20 cellular contexts compared by ENCODE assay signal in genomic region chr19:3867971-3868769, GRCh38. TPM values are rescaled to one million over a fixed set of nuclear protein-coding genes. Genes with fewer than 3 reads are reported as not detected.
DNase-seq lines count a peak whose midpoint lies in the region; ATAC-seq, FAIRE-seq and TF ChIP-seq lines count a peak whose summit lies in the region.
"Had no signal": no experiment of that assay in that cellular context is flagged by ENCODE, and none has a peak within 500 bp of the region (broad histone marks: within the 10 kb centered on the region; RNA-seq: fewer than 3 reads in every experiment).

No MANE protein-coding gene starts in this region.

- H3K79me2 ChIP-seq in SK-N-SH (ENCODE audit: insufficient read depth) = no peaks in the 10 kb centered on the region
- no peaks in the 10 kb centered on the region for H3K79me2 ChIP-seq in HepG2 (ENCODE audit: insufficient read depth, low read length)

- H3K4me3 ChIP-seq in SK-N-SH (ENCODE audit: low read depth in 2 of 2, low read length in 1 of 2) (no peak overlapping the region), ectodermal cell (ENCODE audit: insufficient read depth, low read depth, low read length) (peak overlapping the region; percentile 43), HepG2 (replicated peaks in 1 of 3; ENCODE audit: insufficient read depth in 1 of 3, low read depth in 2 of 3, low read length in 3 of 3) (peak overlapping the region in 2 of 3 experiments; percentile 9 to 10; a peak in 2 of 6 replicates)
- H3K4me3 ChIP-seq: gastroesophageal sphincter, skin epidermis had no signal

- no TSS peak for BruUV-seq in HepG2 (replicated peaks; lab: Mats Ljungman, UMichigan)

- no peaks in the 10 kb centered on the region for H3K9me2 ChIP-seq in SK-N-SH

- H3K4me3 Mint-ChIP-seq in stimulated activated effector memory CD8-positive, alpha-beta T cell treated with anti-CD3 and anti-CD28 coated beads, Interleukin-12 subunit alpha, Interleukin-12 subunit beta, amount 100 ng/mL, for 72 hours = peak overlapping the region; percentile 17
- H3K4me3 Mint-ChIP-seq in activated CD8-positive, alpha-beta memory T cell treated with anti-CD3 and anti-CD28 coated beads, Interleukin-2, amount 10 ng/mL, durations not matched to agents 7 days and 5 days = no peak overlapping the region

- H3F3A ChIP-seq in SK-N-SH (replicated peaks; ENCODE audit: insufficient read depth) = no peaks in the 10 kb centered on the region

- H3K4me2 ChIP-seq in SK-N-SH = no peak overlapping the region
- H3K4me2 ChIP-seq in HepG2 (ENCODE audit: low read depth, low read length) = no peak overlapping the region; the same call in 1 of the 2 replicates

- POLR2A ChIA-PET in SK-N-SH (lab: Yijun Ruan, JAX) = no interaction called here
- POLR2A ChIA-PET in HepG2 (lab: Yijun Ruan, JAX) = no interaction called here

- H4K20me1 ChIP-seq in SK-N-SH (ENCODE audit: insufficient read depth) (no peaks in the 10 kb centered on the region), HepG2 (ENCODE audit: insufficient read depth, low read length) (no peaks in the 10 kb centered on the region)

- no peaks in the 10 kb centered on the region; a peak in 1 of 4 replicates for H3K4me1 ChIP-seq in SK-N-SH (ENCODE audit: control insufficient read depth in 1 of 2, insufficient read depth in 2 of 2, low read depth in 1 of 2, low read length in 1 of 2)
- peaks cover 10% of the 10 kb centered on the region for H3K4me1 ChIP-seq in ectodermal cell (ENCODE audit: control insufficient read depth, insufficient read depth, low read length)
- H3K4me1 ChIP-seq in HepG2 (ENCODE audit: insufficient read depth, low read length) = peaks cover 7% of the 10 kb centered on the region

- H3K27ac Mint-ChIP-seq in stimulated activated effector memory CD8-positive, alpha-beta T cell treated with anti-CD3 and anti-CD28 coated beads, Interleukin-12 subunit alpha, Interleukin-12 subunit beta, amount 100 ng/mL, for 72 hours = no peak overlapping the region
- no peak overlapping the region for H3K27ac Mint-ChIP-seq in activated CD8-positive, alpha-beta memory T cell treated with anti-CD3 and anti-CD28 coated beads, Interleukin-2, amount 10 ng/mL, durations not matched to agents 7 days and 5 days
- H3K27ac Mint-ChIP-seq: activated T-helper 2 cell treated with anti-CD3 and anti-CD28 coated beads, Interferon-gamma antibody, Interleukin-2, Interleukin-4, amounts not matched to agents 10 μg/mL and 5 μg/mL and 100 μg/mL, durations not matched to agents 14 hours and 24 hours and 36 hours had no signal

- no peak for TF ChIP-seq CTCF in SK-N-SH (IDR thresholded peaks at IDR 0.05)
- TF ChIP-seq CTCF in HepG2 (CRISPR knock-in tag; IDR thresholded peaks at IDR 0.05) = no peak

- no peak for TF ChIP-seq EP300 in SK-N-SH (IDR thresholded peaks at IDR 0.05; ENCODE audit: borderline replicate concordance in 1 of 2, low read depth in 1 of 2, low read length in 1 of 2)
- TF ChIP-seq EP300 in HepG2 (IDR thresholded peaks at IDR 0.05; ENCODE audit: low read depth in 2 of 2, low read length in 2 of 2) = no peak
- no peak for TF ChIP-seq EP300 in HepG2 (CRISPR knock-in tag; IDR thresholded peaks at IDR 0.05; ENCODE audit: borderline replicate concordance)

- intact Hi-C loops in HepG2 (cut with micrococcal nuclease; ENCODE audit: unreplicated experiment) = no loop called here

- no peak overlapping the region for H3K9ac ChIP-seq in SK-N-SH
- no peak overlapping the region for H3K9ac ChIP-seq in HepG2 (ENCODE audit: insufficient read depth, low read depth, low read length)

- CTCF ChIA-PET in SK-N-SH (lab: Yijun Ruan, JAX) (no interaction called here), HepG2 (lab: Yijun Ruan, JAX; ENCODE audit: low intra/inter-chr PET ratio, low total read pairs) (no interaction called here)
- CTCF ChIA-PET in activated CD8-positive, alpha-beta memory T cell treated with anti-CD3 and anti-CD28 coated beads, Interleukin-2, amount 10 ng/mL, durations not matched to agents 7 days and 5 days (lab: Charles Lee) = interaction anchor here (1.0 kb wide), 1 partner anchor 120 kb away, joined by 3 read pairs; no protein-coding TSS in a partner anchor

- in situ Hi-C loops in HepG2 (cut with HindIII; ENCODE audit: extremely low pct_ligation_motif_present, low pct_unique_long_range_greater_than_20kb) = loop anchor here (25.0 kb wide), 1 partner anchor 344 kb away; no protein-coding TSS in a partner anchor

- H3K9me3 ChIP-seq in SK-N-SH (no peaks in the 10 kb centered on the region), ectodermal cell (ENCODE audit: control insufficient read depth, low read length) (peaks cover 3% of the 10 kb centered on the region), HepG2 (ENCODE audit: low read length) (no peaks in the 10 kb centered on the region)

- peaks cover 43% of the 10 kb centered on the region for H3K27me3 Mint-ChIP-seq in activated CD8-positive, alpha-beta memory T cell treated with anti-CD3 and anti-CD28 coated beads, Interleukin-2, amount 10 ng/mL, durations not matched to agents 7 days and 5 days

- TF ChIP-seq RAD21 in SK-N-SH (IDR thresholded peaks at IDR 0.05; ENCODE audit: low read length) = no peak
- no peak for TF ChIP-seq RAD21 in HepG2 (CRISPR knock-in tag; IDR thresholded peaks at IDR 0.05)

- ATAC-seq in SK-N-SH treated with all-trans-retinoic acid at 6 μM for 48 hours = no peak
- no peak; the same call in 2 of the 3 replicates for ATAC-seq in HepG2
- ATAC-seq in stimulated activated effector memory CD8-positive, alpha-beta T cell treated with anti-CD3 and anti-CD28 coated beads, Interleukin-12 subunit alpha, Interleukin-12 subunit beta, amount 100 ng/mL, for 72 hours = no peak
- no peak for ATAC-seq in activated CD8-positive, alpha-beta memory T cell treated with anti-CD3 and anti-CD28 coated beads, Interleukin-2, amount 10 ng/mL, durations not matched to agents 7 days and 5 days
- ATAC-seq: gastroesophageal sphincter had no signal

- TF ChIP-seq POLR2A in HepG2 (IDR thresholded peaks at IDR 0.05; ENCODE audit: insufficient read depth in 1 of 2, low read depth in 2 of 2, low read length in 2 of 2) = no peak

- no peaks in the 10 kb centered on the region for H3K36me3 ChIP-seq in SK-N-SH (replicated peaks in 1 of 2; ENCODE audit: control insufficient read depth in 1 of 2, insufficient read depth in 2 of 2, low read length in 1 of 2)
- H3K36me3 ChIP-seq in ectodermal cell (ENCODE audit: control insufficient read depth, insufficient read depth, low read length) = no peaks in the 10 kb centered on the region
- no peaks in the 10 kb centered on the region for H3K36me3 ChIP-seq in HepG2 (replicated peaks in 1 of 2; ENCODE audit: control insufficient read depth in 1 of 2, insufficient read depth in 2 of 2, low read length in 2 of 2)
- H3K36me3 ChIP-seq: gastroesophageal sphincter had no signal

- no peak overlapping the region for H3K27ac ChIP-seq in SK-N-SH (ENCODE audit: low read depth in 2 of 2, low read length in 1 of 2)
- peak overlapping the region; percentile 53 for H3K27ac ChIP-seq in ectodermal cell (ENCODE audit: insufficient read depth, low read depth, low read length, poor library complexity, severe bottlenecking)
- H3K27ac ChIP-seq in HepG2 (ENCODE audit: extremely low read length, insufficient read depth, low read length) = no peak overlapping the region
- H3K27ac ChIP-seq: 22Rv1, epithelial cell of prostate, gastroesophageal sphincter, skin epidermis, VCaP had no signal

- H2AFZ ChIP-seq in SK-N-SH (ENCODE audit: low read depth) = no peak overlapping the region
- H2AFZ ChIP-seq in HepG2 (ENCODE audit: low read length) = no peak overlapping the region

- 63% methylated on average over 20 of the region's 30 CpGs for WGBS in SK-N-SH (ENCODE audit: low lambda C conversion rate)
- 6 to 8% methylated on average over 23 to 29 of the region's 30 CpGs for WGBS in ectodermal cell, 2 experiments
- WGBS in HepG2 (ENCODE audit: low lambda C conversion rate) = 15% methylated on average over 30 of the region's 30 CpGs

- FAIRE-seq in HepG2 (lab: Jason Lieb, UNC) = no peak

- H3K27me3 ChIP-seq in SK-N-SH (ENCODE audit: insufficient read depth) = peaks cover 26% of the 10 kb centered on the region; the same call in 1 of the 2 replicates
- H3K27me3 ChIP-seq in ectodermal cell (ENCODE audit: control insufficient read depth, insufficient read depth, low read length, poor library complexity, severe bottlenecking) = peaks cover 33% of the 10 kb centered on the region
- H3K27me3 ChIP-seq in HepG2 (ENCODE audit: control insufficient read depth in 1 of 2, insufficient read depth in 2 of 2, low read length in 2 of 2) = peaks cover 4 to 31% of the 10 kb centered on the region in 2 experiments; a peak in 3 of 5 replicates

- peaks cover 8% of the 10 kb centered on the region for H3K4me1 Mint-ChIP-seq in stimulated activated effector memory CD8-positive, alpha-beta T cell treated with anti-CD3 and anti-CD28 coated beads, Interleukin-12 subunit alpha, Interleukin-12 subunit beta, amount 100 ng/mL, for 72 hours
- peaks cover 7% of the 10 kb centered on the region for H3K4me1 Mint-ChIP-seq in activated CD8-positive, alpha-beta memory T cell treated with anti-CD3 and anti-CD28 coated beads, Interleukin-2, amount 10 ng/mL, durations not matched to agents 7 days and 5 days

- H3K9me3 Mint-ChIP-seq in stimulated activated effector memory CD8-positive, alpha-beta T cell treated with anti-CD3 and anti-CD28 coated beads, Interleukin-12 subunit alpha, Interleukin-12 subunit beta, amount 100 ng/mL, for 72 hours = no peaks in the 10 kb centered on the region
- no peaks in the 10 kb centered on the region for H3K9me3 Mint-ChIP-seq in activated CD8-positive, alpha-beta memory T cell treated with anti-CD3 and anti-CD28 coated beads, Interleukin-2, amount 10 ng/mL, durations not matched to agents 7 days and 5 days (ENCODE audit: low read depth)

- no peaks in the 10 kb centered on the region for H3K36me3 Mint-ChIP-seq in stimulated activated effector memory CD8-positive, alpha-beta T cell treated with anti-CD3 and anti-CD28 coated beads, Interleukin-12 subunit alpha, Interleukin-12 subunit beta, amount 100 ng/mL, for 72 hours
- H3K36me3 Mint-ChIP-seq in activated CD8-positive, alpha-beta memory T cell treated with anti-CD3 and anti-CD28 coated beads, Interleukin-2, amount 10 ng/mL, durations not matched to agents 7 days and 5 days = peaks cover 7% of the 10 kb centered on the region

- peak; percentile 71 for DNase-seq in SK-N-SH
- no peak for DNase-seq in HepG2 (ENCODE audit: low spot score)
- no peak for DNase-seq in stimulated activated effector memory CD8-positive, alpha-beta T cell treated with anti-CD3 and anti-CD28 coated beads, Interleukin-12 subunit alpha, Interleukin-12 subunit beta, amount 100 ng/mL, for 72 hours (ENCODE audit: low spot score in 2 of 2)
- DNase-seq in activated CD8-positive, alpha-beta memory T cell treated with anti-CD3 and anti-CD28 coated beads, Interleukin-2, amount 10 ng/mL, durations not matched to agents 7 days and 5 days = no peak
- no peak for DNase-seq in DMS153 (lab: John Stamatoyannopoulos, UW)
- no peak for DNase-seq in NCI-H2081 (lab: John Stamatoyannopoulos, UW)
- DNase-seq: C1 segment of cervical spinal cord, kidney glomerular epithelial cell had no signal

RNA-seq across cellular contexts. Expression of gene ZFR2, which starts 0.7 kb away (rescaled TPM):
- polyA plus RNA-seq in SK-N-SH (2012; rRNA removed) (0.18 and 0.44 TPM in 2 replicates), HepG2 (2011; rRNA removed) (0.37 and 0.50 TPM in 2 replicates)
- polyA plus RNA-seq in SK-N-SH (2012; cell fraction: cytosol; rRNA removed) = 0.06 and 0.64 TPM in 2 replicates
- 0.55 and 1.3 TPM in 2 replicates for polyA plus RNA-seq in SK-N-SH (2012; cell fraction: nucleus; rRNA removed)
- polyA plus RNA-seq in ectodermal cell (2013, experiment 1 of 4) = 22.6 TPM
- polyA plus RNA-seq in ectodermal cell (2013, experiment 2 of 4) = 22.3 TPM
- 21.1 TPM for polyA plus RNA-seq in ectodermal cell (2013, experiment 3 of 4)
- 22.5 TPM for polyA plus RNA-seq in ectodermal cell (2013, experiment 4 of 4)
- total RNA-seq in HepG2 (2016; rRNA removed; fragmentation: Illumina TruSeq; extraction: Trizol) = 0.69 and 1.00 TPM in 2 replicates
- 0.35 and 1.1 TPM in 2 replicates for total RNA-seq in HepG2 (2016; cell fraction: cytosol; rRNA removed; fragmentation: Illumina TruSeq; extraction: Trizol; ENCODE audit: low read depth)
- 0.63 and 0.67 TPM in 2 replicates for total RNA-seq in HepG2 (2016; cell fraction: insoluble cytoplasmic fraction; rRNA removed; fragmentation: Illumina TruSeq; extraction: Trizol)
- 1.1 and 1.7 TPM in 2 replicates for total RNA-seq in HepG2 (2016; cell fraction: membrane; rRNA removed; fragmentation: Illumina TruSeq; extraction: Trizol)
- 0.47 TPM in 1 of 2 replicates, not detected in the other for total RNA-seq in HepG2 (2016; cell fraction: nucleus; rRNA removed; fragmentation: Illumina TruSeq; extraction: Trizol)
- polyA plus RNA-seq in HepG2 (2011; cell fraction: cytosol; rRNA removed) = 0.53 and 0.60 TPM in 2 replicates
- polyA plus RNA-seq in HepG2 (2011; cell fraction: nucleus; rRNA removed) = 1.1 and 1.2 TPM in 2 replicates
- polyA plus RNA-seq in HepG2 (2012) = 0.93 and 1.1 TPM in 2 replicates
- polyA plus RNA-seq in HepG2 (2016; cell fraction: cytosol; fragmentation: Illumina TruSeq; extraction: Trizol; ENCODE audit: low read depth) = 0.61 and 1.3 TPM in 2 replicates
- polyA plus RNA-seq in HepG2 (2016; cell fraction: insoluble cytoplasmic fraction; fragmentation: Illumina TruSeq; extraction: Trizol; ENCODE audit: low read depth) = 0.59 and 1.4 TPM in 2 replicates
- 0.82 and 1.1 TPM in 2 replicates for polyA plus RNA-seq in HepG2 (2016; cell fraction: membrane; fragmentation: Illumina TruSeq; extraction: Trizol; ENCODE audit: low read depth)
- polyA plus RNA-seq in HepG2 (2016; cell fraction: nucleus; fragmentation: Illumina TruSeq; extraction: Trizol; ENCODE audit: insufficient read depth, low read depth) = 0.60 and 2.2 TPM in 2 replicates
- 1.2 TPM in 1 of 2 replicates, not detected in the other for polyA minus RNA-seq in HepG2 (2011; rRNA and poly(A)+ RNA removed; ENCODE audit: low replicate concordance)
- polyA minus RNA-seq in HepG2 (2011; cell fraction: cytosol; rRNA and poly(A)+ RNA removed) = not detected in 2 replicates
- polyA minus RNA-seq in HepG2 (2011; cell fraction: nucleus; rRNA and poly(A)+ RNA removed) = not detected in 2 replicates
- under 1 TPM; 0.26 TPM for total RNA-seq in activated CD8-positive, alpha-beta memory T cell treated with anti-CD3 and anti-CD28 coated beads, Interleukin-2, amount 10 ng/mL, durations not matched to agents 7 days and 5 days
- total RNA-seq: posterior vena cava, RPMI7951, urinary bladder had no signal

RNA-seq across cellular contexts. Expression of gene ATCAY, which starts 12.3 kb away (rescaled TPM):
- 0.84 and 1.2 TPM in 2 replicates for polyA plus RNA-seq in SK-N-SH (2012; rRNA removed)
- polyA plus RNA-seq in SK-N-SH (2012; cell fraction: cytosol; rRNA removed) = 0.68 and 1.4 TPM in 2 replicates
- polyA plus RNA-seq in SK-N-SH (2012; cell fraction: nucleus; rRNA removed) = 0.48 and 0.67 TPM in 2 replicates
- polyA plus RNA-seq in ectodermal cell (2013, experiment 1 of 4) = 22.1 TPM
- 22.3 TPM for polyA plus RNA-seq in ectodermal cell (2013, experiment 2 of 4)
- 14.1 TPM for polyA plus RNA-seq in ectodermal cell (2013, experiment 3 of 4)
- polyA plus RNA-seq in ectodermal cell (2013, experiment 4 of 4) = 15.8 TPM
- not detected in 2 replicates for total RNA-seq in HepG2 (2016; rRNA removed; fragmentation: Illumina TruSeq; extraction: Trizol)
- not detected in 2 replicates for total RNA-seq in HepG2 (2016; cell fraction: cytosol; rRNA removed; fragmentation: Illumina TruSeq; extraction: Trizol; ENCODE audit: low read depth)
- total RNA-seq in HepG2 (2016; cell fraction: insoluble cytoplasmic fraction; rRNA removed; fragmentation: Illumina TruSeq; extraction: Trizol) = not detected in 2 replicates
- total RNA-seq in HepG2 (2016; cell fraction: membrane; rRNA removed; fragmentation: Illumina TruSeq; extraction: Trizol) = not detected in 2 replicates
- total RNA-seq in HepG2 (2016; cell fraction: nucleus; rRNA removed; fragmentation: Illumina TruSeq; extraction: Trizol) = not detected in 2 replicates
- not detected in 2 replicates for polyA plus RNA-seq in HepG2 (2011; rRNA removed)
- polyA plus RNA-seq in HepG2 (2011; cell fraction: cytosol; rRNA removed) = not detected in 2 replicates
- not detected in 2 replicates for polyA plus RNA-seq in HepG2 (2011; cell fraction: nucleus; rRNA removed)
- polyA plus RNA-seq in HepG2 (2012) = not detected in 2 replicates
- not detected in 2 replicates for polyA plus RNA-seq in HepG2 (2016; cell fraction: cytosol; fragmentation: Illumina TruSeq; extraction: Trizol; ENCODE audit: low read depth)
- polyA plus RNA-seq in HepG2 (2016; cell fraction: insoluble cytoplasmic fraction; fragmentation: Illumina TruSeq; extraction: Trizol; ENCODE audit: low read depth) = not detected in 2 replicates
- not detected in 2 replicates for polyA plus RNA-seq in HepG2 (2016; cell fraction: membrane; fragmentation: Illumina TruSeq; extraction: Trizol; ENCODE audit: low read depth)
- not detected in 2 replicates for polyA plus RNA-seq in HepG2 (2016; cell fraction: nucleus; fragmentation: Illumina TruSeq; extraction: Trizol; ENCODE audit: insufficient read depth, low read depth)
- polyA minus RNA-seq in HepG2 (2011; rRNA and poly(A)+ RNA removed; ENCODE audit: low replicate concordance) = not detected in 2 replicates
- not detected in 2 replicates for polyA minus RNA-seq in HepG2 (2011; cell fraction: cytosol; rRNA and poly(A)+ RNA removed)
- not detected in 2 replicates for polyA minus RNA-seq in HepG2 (2011; cell fraction: nucleus; rRNA and poly(A)+ RNA removed)
- total RNA-seq in activated CD8-positive, alpha-beta memory T cell treated with anti-CD3 and anti-CD28 coated beads, Interleukin-2, amount 10 ng/mL, durations not matched to agents 7 days and 5 days = not detected
- total RNA-seq: activated CD8-positive, alpha-beta memory T cell treated with anti-CD3 and anti-CD28 coated beads for 36 hours; activated T-helper 2 cell treated with anti-CD3 and anti-CD28 coated beads, Interferon-gamma antibody, Interleukin-2, Interleukin-4, amounts not matched to agents 10 μg/mL and 5 μg/mL and 100 μg/mL, durations not matched to agents 14 hours and 24 hours and 36 hours; RPMI7951 had no signal

Comparison
In these comparisons a context has a peak if more than half of its experiments do, and no peak if none do; other contexts are left out.
1. H3K4me3 ChIP-seq: peak in ectodermal cell (single experiment) and HepG2 (2 of 3); none in SK-N-SH (0 of 2).